Comparison of ENCODE assay signal across 11 cellular contexts in genomic region chr6:34610819-34611477, GRCh38. TPM values are rescaled to one million over a fixed set of nuclear protein-coding genes. Genes with fewer than 3 reads are reported as not detected.
DNase-seq lines count a peak whose midpoint lies in the region; ATAC-seq and TF ChIP-seq lines count a peak whose summit lies in the region.
"Had no signal": no experiment of that assay in that cellular context is flagged by ENCODE, and none has a peak within 500 bp of the region (broad histone marks: within the 10 kb centered on the region; RNA-seq: fewer than 3 reads in every experiment).

No MANE protein-coding gene starts in this region.

- POLR2A ChIA-PET in activated CD8-positive, alpha-beta T cell treated with anti-CD3 and anti-CD28 coated beads for 36 hours (lab: Charles Lee): interaction anchor here (0.6 kb wide), 1 partner anchor 43 kb away, joined by 3 read pairs; no protein-coding TSS in a partner anchor

- TF ChIP-seq CTCF in fibroblast of pulmonary artery (IDR thresholded peaks at IDR 0.05; ENCODE audit: low read length, missing control alignments): no peak
- no peak for TF ChIP-seq CTCF in vagina (IDR thresholded peaks at IDR 0.05)
- no peak for TF ChIP-seq CTCF in activated CD8-positive, alpha-beta T cell treated with anti-CD3 and anti-CD28 coated beads for 36 hours (IDR thresholded peaks at IDR 0.05)
- TF ChIP-seq CTCF in GM13977 (IDR thresholded peaks at IDR 0.05; ENCODE audit: extremely low read depth, insufficient read depth, missing control alignments): no peak

- H3K27me3 ChIP-seq in subcutaneous abdominal adipose tissue (ENCODE audit: control insufficient read depth in 5 of 5, insufficient read depth in 4 of 5, low read length in 5 of 5): no peaks in the 10 kb centered on the region
- no peaks in the 10 kb centered on the region for H3K27me3 ChIP-seq in vagina
- H3K27me3 ChIP-seq: ovary had no signal

- H3K27ac Mint-ChIP-seq in activated CD8-positive, alpha-beta T cell treated with anti-CD3 and anti-CD28 coated beads for 36 hours: no peak overlapping the region

- intact Hi-C loops in vagina (cut with DNase I): no loop called here
- intact Hi-C loops in activated CD8-positive, alpha-beta T cell treated with anti-CD3 and anti-CD28 coated beads for 36 hours (cut with micrococcal nuclease): no loop called here

- H3K27ac ChIP-seq in subcutaneous abdominal adipose tissue (ENCODE audit: low read depth, low read length) (peak overlapping the region; percentile 79), vagina (no peak overlapping the region)
- H3K27ac ChIP-seq: ovary had no signal

- CTCF ChIA-PET in activated CD8-positive, alpha-beta T cell treated with anti-CD3 and anti-CD28 coated beads for 36 hours (lab: Charles Lee): interaction anchor here (0.9 to 6.6 kb wide), 10 partner anchors 9 to 415 kb away, joined by 3 to 119 read pairs (median 5); partner anchors contain the start of gene SMIM29

- H3K36me3 Mint-ChIP-seq in activated CD8-positive, alpha-beta T cell treated with anti-CD3 and anti-CD28 coated beads for 36 hours (ENCODE audit: low read depth): peaks cover 1% of the 10 kb centered on the region

- peaks cover 13% of the 10 kb centered on the region for H3K4me1 Mint-ChIP-seq in activated CD8-positive, alpha-beta T cell treated with anti-CD3 and anti-CD28 coated beads for 36 hours (ENCODE audit: low read depth)

- H3K4me3 ChIP-seq in fibroblast of pulmonary artery (replicated peaks; ENCODE audit: low read depth, low read length): no peak overlapping the region
- no peak overlapping the region for H3K4me3 ChIP-seq in subcutaneous abdominal adipose tissue (ENCODE audit: low read depth in 1 of 5, low read length in 5 of 5)
- no peak overlapping the region for H3K4me3 ChIP-seq in vagina
- H3K4me3 ChIP-seq: ovary had no signal

- H3K9ac ChIP-seq in subcutaneous abdominal adipose tissue (ENCODE audit: low read length in 5 of 5): no peak overlapping the region

- TF ChIP-seq POLR2A in vagina (IDR thresholded peaks at IDR 0.05): no peak

- H3K9me3 Mint-ChIP-seq in activated CD8-positive, alpha-beta T cell treated with anti-CD3 and anti-CD28 coated beads for 36 hours: no peaks in the 10 kb centered on the region

- H3K4me3 Mint-ChIP-seq in activated CD8-positive, alpha-beta T cell treated with anti-CD3 and anti-CD28 coated beads for 36 hours: no peak overlapping the region

- peak; percentile 44 for DNase-seq in DMS53 (lab: John Stamatoyannopoulos, UW)
- no peak for DNase-seq in DMS53 treated with DMSO at 0.1 percent for 48 hours (lab: John Stamatoyannopoulos, UW; ENCODE audit: unreplicated experiment)
- peak; percentile 87 for DNase-seq in fibroblast of pulmonary artery (ENCODE audit: low read depth)
- DNase-seq in vagina (ENCODE audit: extremely low spot score in 2 of 2): no peak
- DNase-seq in activated CD8-positive, alpha-beta T cell treated with anti-CD3 and anti-CD28 coated beads for 36 hours: no peak
- DNase-seq in GM13977 (ENCODE audit: low spot score): no peak
- DNase-seq: activated effector memory CD4-positive, alpha-beta T cell treated with anti-CD3 and anti-CD28 coated beads, Interleukin-2, amount 50 U/mL, for 16 hours; AML-193; ovary had no signal

- no peaks in the 10 kb centered on the region for H3K27me3 Mint-ChIP-seq in activated CD8-positive, alpha-beta T cell treated with anti-CD3 and anti-CD28 coated beads for 36 hours

- in situ Hi-C loops in GM13977 (cut with MboI; ENCODE audit: low pct_unique_long_range_greater_than_20kb, low sequenced_read_pairs, unreplicated experiment): loop anchor here (25.0 kb wide), 1 partner anchor 374 kb away; the partner anchor contains the start of genes HMGA1 and SMIM29

- H3K36me3 ChIP-seq in subcutaneous abdominal adipose tissue (ENCODE audit: control insufficient read depth in 5 of 5, insufficient read depth in 5 of 5, low read length in 5 of 5) (peaks cover 9 to 16% (median 12%) of the 10 kb centered on the region in 5 donors), vagina (peaks cover 0 to 7% of the 10 kb centered on the region in 2 donors)
- H3K36me3 ChIP-seq: ovary had no signal

- peak; percentile 75 for ATAC-seq in SK-N-SH treated with all-trans-retinoic acid at 6 μM for 48 hours
- ATAC-seq in activated CD8-positive, alpha-beta T cell treated with anti-CD3 and anti-CD28 coated beads for 36 hours: no peak

- H3K4me1 ChIP-seq in subcutaneous abdominal adipose tissue (ENCODE audit: control insufficient read depth in 5 of 5, insufficient read depth in 5 of 5, low read length in 5 of 5) (peaks cover 0 to 25% (median 7%) of the 10 kb centered on the region in 5 donors), vagina (peaks cover 13% of the 10 kb centered on the region)

- H3K9me3 ChIP-seq in subcutaneous abdominal adipose tissue (ENCODE audit: control insufficient read depth in 5 of 5, low read length in 5 of 5): no peaks in the 10 kb centered on the region
- no peaks in the 10 kb centered on the region for H3K9me3 ChIP-seq in vagina
- H3K9me3 ChIP-seq: ovary had no signal

TF ChIP-seq in SK-N-SH treated with all-trans-retinoic acid at 6 μM for 48 hours, 23 proteins besides CTCF, POLR2A, EP300 and RAD21 (continues in another document):
- TF ChIP-seq OSR1 (CRISPR knock-in tag; IDR thresholded peaks at IDR 0.05): no peak
- no peak for TF ChIP-seq ZFP3 (CRISPR knock-in tag; IDR thresholded peaks at IDR 0.05)
- TF ChIP-seq, protein P1, sequence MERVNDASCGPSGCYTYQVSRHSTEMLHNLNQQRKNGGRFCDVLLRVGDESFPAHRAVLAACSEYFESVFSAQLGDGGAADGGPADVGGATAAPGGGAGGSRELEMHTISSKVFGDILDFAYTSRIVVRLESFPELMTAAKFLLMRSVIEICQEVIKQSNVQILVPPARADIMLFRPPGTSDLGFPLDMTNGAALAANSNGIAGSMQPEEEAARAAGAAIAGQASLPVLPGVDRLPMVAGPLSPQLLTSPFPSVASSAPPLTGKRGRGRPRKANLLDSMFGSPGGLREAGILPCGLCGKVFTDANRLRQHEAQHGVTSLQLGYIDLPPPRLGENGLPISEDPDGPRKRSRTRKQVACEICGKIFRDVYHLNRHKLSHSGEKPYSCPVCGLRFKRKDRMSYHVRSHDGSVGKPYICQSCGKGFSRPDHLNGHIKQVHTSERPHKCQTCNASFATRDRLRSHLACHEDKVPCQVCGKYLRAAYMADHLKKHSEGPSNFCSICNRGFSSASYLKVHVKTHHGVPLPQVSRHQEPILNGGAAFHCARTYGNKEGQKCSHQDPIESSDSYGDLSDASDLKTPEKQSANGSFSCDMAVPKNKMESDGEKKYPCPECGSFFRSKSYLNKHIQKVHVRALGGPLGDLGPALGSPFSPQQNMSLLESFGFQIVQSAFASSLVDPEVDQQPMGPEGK (CRISPR knock-in tag; IDR thresholded peaks at IDR 0.05; ENCODE audit: borderline replicate concordance): no peak
- TF ChIP-seq ARNTL (CRISPR knock-in tag; IDR thresholded peaks at IDR 0.05; ENCODE audit: borderline replicate concordance, low read depth): no peak
- TF ChIP-seq ZNF70 (CRISPR knock-in tag; IDR thresholded peaks at IDR 0.05): no peak
- no peak for TF ChIP-seq GLIS3 (CRISPR knock-in tag; IDR thresholded peaks at IDR 0.05)
- TF ChIP-seq ZNF8 (CRISPR knock-in tag; IDR thresholded peaks at IDR 0.05): no peak
- no peak for TF ChIP-seq BACH2 (CRISPR knock-in tag; IDR thresholded peaks at IDR 0.05; ENCODE audit: borderline replicate concordance)
- TF ChIP-seq ZNF565 (CRISPR knock-in tag; conservative IDR thresholded peaks at IDR 0.05; ENCODE audit: low read depth): no peak
- TF ChIP-seq ZFP30 (CRISPR knock-in tag; IDR thresholded peaks at IDR 0.05): no peak
- TF ChIP-seq SNAI2 (CRISPR knock-in tag; IDR thresholded peaks at IDR 0.05): no peak
- TF ChIP-seq RARB (CRISPR knock-in tag; IDR thresholded peaks at IDR 0.05): no peak
- no peak for TF ChIP-seq ZC3H10 (CRISPR knock-in tag; IDR thresholded peaks at IDR 0.05)
- TF ChIP-seq, protein P2, sequence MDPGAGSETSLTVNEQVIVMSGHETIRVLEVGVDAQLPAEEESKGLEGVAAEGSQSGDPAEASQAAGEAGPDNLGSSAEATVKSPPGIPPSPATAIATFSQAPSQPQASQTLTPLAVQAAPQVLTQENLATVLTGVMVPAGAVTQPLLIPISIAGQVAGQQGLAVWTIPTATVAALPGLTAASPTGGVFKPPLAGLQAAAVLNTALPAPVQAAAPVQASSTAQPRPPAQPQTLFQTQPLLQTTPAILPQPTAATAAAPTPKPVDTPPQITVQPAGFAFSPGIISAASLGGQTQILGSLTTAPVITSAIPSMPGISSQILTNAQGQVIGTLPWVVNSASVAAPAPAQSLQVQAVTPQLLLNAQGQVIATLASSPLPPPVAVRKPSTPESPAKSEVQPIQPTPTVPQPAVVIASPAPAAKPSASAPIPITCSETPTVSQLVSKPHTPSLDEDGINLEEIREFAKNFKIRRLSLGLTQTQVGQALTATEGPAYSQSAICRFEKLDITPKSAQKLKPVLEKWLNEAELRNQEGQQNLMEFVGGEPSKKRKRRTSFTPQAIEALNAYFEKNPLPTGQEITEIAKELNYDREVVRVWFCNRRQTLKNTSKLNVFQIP (CRISPR knock-in tag; IDR thresholded peaks at IDR 0.05; ENCODE audit: borderline replicate concordance, low read depth): no peak
- TF ChIP-seq ISL1 (CRISPR knock-in tag; IDR thresholded peaks at IDR 0.05): no peak
- no peak for TF ChIP-seq PPARA (CRISPR knock-in tag; IDR thresholded peaks at IDR 0.05; ENCODE audit: borderline replicate concordance)

RNA-seq across cellular contexts. Expression of gene SPDEF, which starts 54.8 kb away (rescaled TPM):
- total RNA-seq in vagina: not detected
- total RNA-seq in activated CD8-positive, alpha-beta T cell treated with anti-CD3 and anti-CD28 coated beads for 36 hours: not detected

Comparison
In these comparisons a context has a peak if more than half of its experiments do, and no peak if none do; other contexts are left out.
1. DNase-seq: peak in DMS53 (single experiment) and fibroblast of pulmonary artery (single experiment); none in DMS53 treated with DMSO at 0.1 percent for 48 hours (single experiment), vagina (0 of 2), activated CD8-positive, alpha-beta T cell treated with anti-CD3 and anti-CD28 coated beads for 36 hours (single experiment) and GM13977 (single experiment).